ENCODE assay signal across 33 cellular contexts in genomic region chr3:148711981-148712666, GRCh38. TPM values are rescaled to one million over a fixed set of nuclear protein-coding genes. Genes with fewer than 3 reads are reported as not detected.
DNase-seq lines count a peak whose midpoint lies in the region; TF ChIP-seq lines count a peak whose summit lies in the region.
"Had no signal": no experiment of that assay in that cellular context is flagged by ENCODE, and none has a peak within 500 bp of the region (broad histone marks: within the 10 kb centered on the region; RNA-seq: fewer than 3 reads in every experiment).

No MANE protein-coding gene starts in this region.

- peaks cover 0 to 1% (median 0%) of the 10 kb centered on the region in 8 donors for H3K9me3 Mint-ChIP-seq in CD4-positive, alpha-beta memory T cell
- H3K9me3 Mint-ChIP-seq: activated naive CD8-positive, alpha-beta T cell treated with anti-CD3 and anti-CD28 coated beads, Interleukin-2, amount 10 ng/mL, durations not matched to agents 7 days and 5 days; CD8-positive, alpha-beta memory T cell; natural killer cell; stimulated activated memory B cell treated with anti-CD40 and anti-IgM and Interleukin-4, amounts not matched to agents 10 μg/mL and 1 μg/mL and 100 μg/mL, for 72 hours; T-helper 1 cell treated with Interleukin-12 subunit alpha and Interleukin-12 subunit beta and Interleukin-4 antibody, amounts not matched to agents 30 μg/mL and 1 μg/mL, for 36 hours had no signal

- no peak overlapping the region for H2AFZ ChIP-seq in osteoblast (ENCODE audit: low read length)

- no peak overlapping the region for H3K27ac Mint-ChIP-seq in CD4-positive, alpha-beta memory T cell
- H3K27ac Mint-ChIP-seq: activated CD8-positive, alpha-beta memory T cell treated with anti-CD3 and anti-CD28 coated beads, Interleukin-2, amount 10 ng/mL, durations not matched to agents 7 days and 5 days; activated naive CD8-positive, alpha-beta T cell treated with anti-CD3 and anti-CD28 coated beads, Interleukin-2, amount 10 ng/mL, durations not matched to agents 7 days and 5 days; CD8-positive, alpha-beta memory T cell; natural killer cell; stimulated activated memory B cell treated with anti-CD40 and anti-IgM and Interleukin-4, amounts not matched to agents 10 μg/mL and 1 μg/mL and 100 μg/mL, for 72 hours; T-helper 1 cell treated with Interleukin-12 subunit alpha and Interleukin-12 subunit beta and Interleukin-4 antibody, amounts not matched to agents 30 μg/mL and 1 μg/mL, for 36 hours had no signal

- no peaks in the 10 kb centered on the region for H3K9me3 ChIP-seq in osteoblast (ENCODE audit: low read depth, low read length)
- no peaks in the 10 kb centered on the region for H3K9me3 ChIP-seq in CD4-positive, alpha-beta memory T cell (ENCODE audit: control insufficient read depth in 1 of 2, low read length in 2 of 2)
- H3K9me3 ChIP-seq: BE2C, heart left ventricle, lower lobe of right lung, prostate gland had no signal

- H3K27me3 ChIP-seq in osteoblast (ENCODE audit: insufficient read depth, low read length), result no peaks in the 10 kb centered on the region
- no peaks in the 10 kb centered on the region for H3K27me3 ChIP-seq in CD4-positive, alpha-beta memory T cell (ENCODE audit: insufficient read depth, low read length)
- H3K27me3 ChIP-seq: heart left ventricle had no signal

- peak; percentile 17 for DNase-seq in AG08395 (ENCODE audit: low spot score)
- peak; percentile 49 for DNase-seq in LHCN-M2 (ENCODE audit: low read depth)
- DNase-seq in fibroblast of mammary gland (ENCODE audit: low read depth), result peak; percentile 55
- DNase-seq in osteoblast (ENCODE audit: insufficient read length, low spot score, missing footprints), result peak; percentile 77
- no peak for DNase-seq in dermis blood vessel endothelial cell
- no peak for DNase-seq in stimulated activated CD4-positive, alpha-beta T cell treated with anti-CD3 and anti-CD28 coated beads, Interleukin-1b, Interleukin-23, amount 100 ng/mL, for 48 hours
- DNase-seq in CD4-positive, alpha-beta memory T cell, result no peak
- no peak for DNase-seq in globus pallidus (ENCODE audit: low spot score)
- DNase-seq: activated CD4-positive, alpha-beta T cell treated with anti-CD3 and anti-CD28 coated beads, Interleukin-2, amount 50 U/mL, for 4 hours; activated CD8-positive, alpha-beta memory T cell treated with anti-CD3 and anti-CD28 coated beads, Interleukin-2, amount 10 ng/mL, durations not matched to agents 7 days and 5 days; activated gamma-delta T cell treated with Interleukin-2 at 50 U/mL for 16 hours; activated naive CD8-positive, alpha-beta T cell treated with anti-CD3 and anti-CD28 coated beads, Interleukin-2, amount 10 ng/mL, durations not matched to agents 7 days and 5 days; activated T-cell treated with anti-CD3 and anti-CD28 coated beads, Interleukin-2, amount 50 U/mL, for 48 hours; BE2C; caudate nucleus; CD8-positive, alpha-beta memory T cell; effector memory CD4-positive, alpha-beta T cell; heart left ventricle; KBM-7; kidney; lower lobe of right lung; natural killer cell; NCI-H1930; NCI-H2171 treated with DMSO at 0.1 percent for 48 hours; NCI-H524; nucleus accumbens had no signal

- H3K36me3 ChIP-seq in osteoblast (ENCODE audit: insufficient read depth, low read length), result no peaks in the 10 kb centered on the region
- no peaks in the 10 kb centered on the region for H3K36me3 ChIP-seq in CD4-positive, alpha-beta memory T cell (ENCODE audit: insufficient read depth, low read length)
- H3K36me3 ChIP-seq: BE2C, heart left ventricle, lower lobe of right lung, prostate gland had no signal

- POLR2A ChIA-PET in CD4-positive, alpha-beta memory T cell (lab: Charles Lee; ENCODE audit: partially characterized antibody), result no interaction called here

- no peak for TF ChIP-seq CTCF in fibroblast of mammary gland (conservative IDR thresholded peaks at IDR 0.05; ENCODE audit: control insufficient read depth, insufficient read depth, low read depth, low read length)
- TF ChIP-seq CTCF in osteoblast (IDR thresholded peaks at IDR 0.05; ENCODE audit: extremely low read depth, low read depth, low read length), result no peak

- H3K4me1 Mint-ChIP-seq in CD4-positive, alpha-beta memory T cell, result no peaks in the 10 kb centered on the region
- H3K4me1 Mint-ChIP-seq: activated CD8-positive, alpha-beta memory T cell treated with anti-CD3 and anti-CD28 coated beads, Interleukin-2, amount 10 ng/mL, durations not matched to agents 7 days and 5 days; activated naive CD8-positive, alpha-beta T cell treated with anti-CD3 and anti-CD28 coated beads, Interleukin-2, amount 10 ng/mL, durations not matched to agents 7 days and 5 days; CD8-positive, alpha-beta memory T cell; natural killer cell; stimulated activated memory B cell treated with anti-CD40 and anti-IgM and Interleukin-4, amounts not matched to agents 10 μg/mL and 1 μg/mL and 100 μg/mL, for 72 hours had no signal

- H3K27ac ChIP-seq in osteoblast (ENCODE audit: low read depth, low read length), result peak overlapping the region; percentile 53
- H3K27ac ChIP-seq in CD4-positive, alpha-beta memory T cell (ENCODE audit: low read depth, low read length), result no peak overlapping the region
- H3K27ac ChIP-seq: coronary artery, lower lobe of right lung, prostate gland, SK-N-MC had no signal

- peaks cover 9% of the 10 kb centered on the region for H3K4me1 ChIP-seq in osteoblast (ENCODE audit: insufficient read depth, low read length)
- H3K4me1 ChIP-seq in CD4-positive, alpha-beta memory T cell (ENCODE audit: insufficient read depth, low read length), result no peaks in the 10 kb centered on the region
- H3K4me1 ChIP-seq: BE2C, heart left ventricle, lower lobe of right lung, prostate gland had no signal

- CTCF ChIA-PET in CD4-positive, alpha-beta memory T cell (lab: Charles Lee; ENCODE audit: partially characterized antibody), result no interaction called here

- H4K20me1 ChIP-seq in osteoblast (ENCODE audit: insufficient read depth, low read length), result no peaks in the 10 kb centered on the region

- peak overlapping the region; percentile 30 for H3K4me2 ChIP-seq in osteoblast (ENCODE audit: insufficient read depth, low read length)

- H3K79me2 ChIP-seq in osteoblast (ENCODE audit: insufficient read depth, low read length), result no peaks in the 10 kb centered on the region

- H3K4me3 ChIP-seq in fibroblast of mammary gland (ENCODE audit: control insufficient read depth, low read depth, low read length) (no peak overlapping the region), osteoblast (ENCODE audit: insufficient read depth, low read length) (no peak overlapping the region)
- H3K4me3 ChIP-seq in CD4-positive, alpha-beta memory T cell (ENCODE audit: low read length in 2 of 2), result no peak overlapping the region
- H3K4me3 ChIP-seq: coronary artery, heart left ventricle, lower lobe of right lung, prostate gland, SK-N-MC had no signal

- no peaks in the 10 kb centered on the region for H3K27me3 Mint-ChIP-seq in CD4-positive, alpha-beta memory T cell
- H3K27me3 Mint-ChIP-seq: activated naive CD8-positive, alpha-beta T cell treated with anti-CD3 and anti-CD28 coated beads, Interleukin-2, amount 10 ng/mL, durations not matched to agents 7 days and 5 days; CD8-positive, alpha-beta memory T cell; stimulated activated memory B cell treated with anti-CD40 and anti-IgM and Interleukin-4, amounts not matched to agents 10 μg/mL and 1 μg/mL and 100 μg/mL, for 72 hours had no signal

- H3K36me3 Mint-ChIP-seq in CD4-positive, alpha-beta memory T cell, result no peaks in the 10 kb centered on the region
- H3K36me3 Mint-ChIP-seq: activated CD8-positive, alpha-beta memory T cell treated with anti-CD3 and anti-CD28 coated beads, Interleukin-2, amount 10 ng/mL, durations not matched to agents 7 days and 5 days; activated naive CD8-positive, alpha-beta T cell treated with anti-CD3 and anti-CD28 coated beads, Interleukin-2, amount 10 ng/mL, durations not matched to agents 7 days and 5 days; CD8-positive, alpha-beta memory T cell; natural killer cell; stimulated activated memory B cell treated with anti-CD40 and anti-IgM and Interleukin-4, amounts not matched to agents 10 μg/mL and 1 μg/mL and 100 μg/mL, for 72 hours had no signal

- intact Hi-C loops in CD4-positive, alpha-beta memory T cell (cut with micrococcal nuclease), result no loop called here

- H3K4me3 Mint-ChIP-seq in CD4-positive, alpha-beta memory T cell, result no peak overlapping the region
- H3K4me3 Mint-ChIP-seq: activated CD8-positive, alpha-beta memory T cell treated with anti-CD3 and anti-CD28 coated beads, Interleukin-2, amount 10 ng/mL, durations not matched to agents 7 days and 5 days; activated naive CD8-positive, alpha-beta T cell treated with anti-CD3 and anti-CD28 coated beads, Interleukin-2, amount 10 ng/mL, durations not matched to agents 7 days and 5 days; CD8-positive, alpha-beta memory T cell; natural killer cell; stimulated activated memory B cell treated with anti-CD40 and anti-IgM and Interleukin-4, amounts not matched to agents 10 μg/mL and 1 μg/mL and 100 μg/mL, for 72 hours; T-helper 1 cell treated with Interleukin-12 subunit alpha and Interleukin-12 subunit beta and Interleukin-4 antibody, amounts not matched to agents 30 μg/mL and 1 μg/mL, for 36 hours had no signal

RNA-seq across cellular contexts. Expression of gene AGTR1, which starts 14.4 kb away (rescaled TPM):
- total RNA-seq in LHCN-M2 (2014; rRNA removed) (5.1 and 6.4 TPM in 2 replicates), osteoblast (10.5 and 13.3 TPM in 2 replicates), dermis blood vessel endothelial cell (under 0.01 TPM in 1 of 2 replicates, not detected in the other)
- 2.5 TPM for polyA plus RNA-seq in LHCN-M2 (2012)
- total RNA-seq in CD4-positive, alpha-beta memory T cell, result not detected
- polyA plus RNA-seq in CD4-positive, alpha-beta memory T cell, result not detected
- total RNA-seq: A673; activated CD8-positive, alpha-beta memory T cell treated with anti-CD3 and anti-CD28 coated beads, Interleukin-2, amount 10 ng/mL, durations not matched to agents 7 days and 5 days; activated naive CD8-positive, alpha-beta T cell treated with anti-CD3 and anti-CD28 coated beads, Interleukin-2, amount 10 ng/mL, durations not matched to agents 7 days and 5 days; CD8-positive, alpha-beta memory T cell; HT-29; natural killer cell had no signal
- polyA plus RNA-seq: CD8-positive, alpha-beta memory T cell had no signal

Comparison
In these comparisons a context has a peak if more than half of its experiments do, and no peak if none do; other contexts are left out.
1. DNase-seq: peak in AG08395 (single experiment), LHCN-M2 (single experiment), fibroblast of mammary gland (single experiment) and osteoblast (single experiment); none in dermis blood vessel endothelial cell (single experiment), stimulated activated CD4-positive, alpha-beta T cell treated with anti-CD3 and anti-CD28 coated beads, Interleukin-1b, Interleukin-23, amount 100 ng/mL, for 48 hours (single experiment), CD4-positive, alpha-beta memory T cell (0 of 5) and globus pallidus (single experiment).